Comparison of ENCODE assay signal across 14 cellular contexts in genomic region chr12:97784904-97785303, GRCh38.
DNase-seq lines count a peak whose midpoint lies in the region; ATAC-seq, FAIRE-seq and TF ChIP-seq lines count a peak whose summit lies in the region.
"Had no signal": no experiment of that assay in that cellular context is flagged by ENCODE, and none has a peak within 500 bp of the region (broad histone marks: within the 10 kb centered on the region; RNA-seq: fewer than 3 reads in every experiment).

No MANE protein-coding gene starts in this region.

- peak; percentile 72 for FAIRE-seq in H1 (lab: Jason Lieb, UNC)

- POLR2A ChIA-PET in H1 (lab: Charles Lee; ENCODE audit: partially characterized antibody), result no interaction called here

- no peak overlapping the region for H2AFZ ChIP-seq in H1 (ENCODE audit: low read length)

- no peak for TF ChIP-seq POLR2A in H1 (IDR thresholded peaks at IDR 0.05; ENCODE audit: control extremely low read depth in 1 of 2, low read depth in 2 of 2, low read length in 2 of 2)

- H3K56ac ChIP-seq in H1 (replicated peaks; ENCODE audit: insufficient read length, low read depth, low read length), result no peak overlapping the region
- H3K56ac ChIP-seq in mesendoderm (ENCODE audit: low read length), result no peak overlapping the region

- H4K5ac ChIP-seq in H1 (ENCODE audit: insufficient read length, low read depth, low read length) (no peak overlapping the region), mesendoderm (ENCODE audit: low read length) (no peak overlapping the region)

- no peak overlapping the region for H3K14ac ChIP-seq in H1 (ENCODE audit: insufficient read length)

- H3K4me2 ChIP-seq in H1 (ENCODE audit: insufficient read depth in 1 of 2, low read depth in 2 of 2, low read length in 2 of 2), result peak overlapping the region in 1 of 2 experiments; percentile 20; a peak in 2 of 4 replicates
- no peak overlapping the region for H3K4me2 ChIP-seq in mesendoderm (ENCODE audit: low read length)
- H3K4me2 ChIP-seq: BLaER1 had no signal

- H3K27ac ChIP-seq in H1 (ENCODE audit: low read depth, low read length) (no peak overlapping the region), iPS DF 6.9 (ENCODE audit: low read length) (no peak overlapping the region), mesendoderm (ENCODE audit: low read depth, low read length) (no peak overlapping the region)
- H3K27ac ChIP-seq: BLaER1 had no signal

- H2AK5ac ChIP-seq in H1 (ENCODE audit: low read depth, low read length) (no peak overlapping the region), mesendoderm (ENCODE audit: low read length) (no peak overlapping the region)

- H3K9ac ChIP-seq in H1 (replicated peaks in 1 of 4; ENCODE audit: extremely low read depth in 1 of 4, low read depth in 3 of 4, low read length in 3 of 4), result no peak overlapping the region
- no peak overlapping the region for H3K9ac ChIP-seq in mesendoderm (ENCODE audit: low read length)
- H3K9ac ChIP-seq: BLaER1 had no signal

- H2BK15ac ChIP-seq in H1 (ENCODE audit: low read length) (no peak overlapping the region), mesendoderm (replicated peaks; ENCODE audit: low read depth) (no peak overlapping the region)

- no peaks in the 10 kb centered on the region for H4K20me1 ChIP-seq in H1 (replicated peaks in 1 of 2; ENCODE audit: control insufficient read depth in 1 of 2, insufficient read depth in 2 of 2, low read length in 2 of 2)
- H4K20me1 ChIP-seq: BLaER1 had no signal

- H3K4ac ChIP-seq in H1 (replicated peaks; ENCODE audit: insufficient read length, low read depth, low read length), result no peak overlapping the region
- H3K4ac ChIP-seq in mesendoderm (ENCODE audit: low read depth, low read length), result no peak overlapping the region

- H3K79me2 ChIP-seq in H1 (ENCODE audit: control insufficient read depth in 1 of 2, insufficient read depth in 2 of 2, low read length in 2 of 2) (no peaks in the 10 kb centered on the region), mesendoderm (ENCODE audit: control insufficient read depth, insufficient read depth, low read length) (no peaks in the 10 kb centered on the region)

- ATAC-seq in GM18873 (IDR thresholded peaks at IDR 0.05; ENCODE audit: low FRiP score, unreplicated experiment) (no peak), HG02759 (IDR thresholded peaks at IDR 0.05; ENCODE audit: unreplicated experiment) (no peak), HG03378 (IDR thresholded peaks at IDR 0.05; ENCODE audit: unreplicated experiment) (no peak)

- peaks cover 0 to 10% (median 5%) of the 10 kb centered on the region in 4 experiments; a peak in 4 of 7 replicates for H3K4me1 ChIP-seq in H1 (replicated peaks in 1 of 4; ENCODE audit: control insufficient read depth in 3 of 4, insufficient read depth in 4 of 4, low read length in 3 of 4)
- no peaks in the 10 kb centered on the region for H3K4me1 ChIP-seq in iPS DF 6.9 (ENCODE audit: control insufficient read depth, insufficient read depth, low read length)
- H3K4me1 ChIP-seq in mesendoderm (ENCODE audit: control insufficient read depth, low read depth, low read length), result no peaks in the 10 kb centered on the region
- H3K4me1 ChIP-seq: BLaER1 had no signal

- H3K27me3 ChIP-seq in H7 (ENCODE audit: control insufficient read depth, insufficient read depth, low read length), result no peaks in the 10 kb centered on the region
- no peaks in the 10 kb centered on the region for H3K27me3 ChIP-seq in H1 (replicated peaks in 1 of 4; ENCODE audit: control insufficient read depth in 3 of 4, extremely low read depth in 1 of 4, insufficient read depth in 3 of 4, low read length in 3 of 4)
- no peaks in the 10 kb centered on the region for H3K27me3 ChIP-seq in iPS DF 6.9 (ENCODE audit: control insufficient read depth, insufficient read depth, low read length)
- H3K27me3 ChIP-seq in mesendoderm (ENCODE audit: insufficient read depth, low read length, poor library complexity), result no peaks in the 10 kb centered on the region
- H3K27me3 ChIP-seq: BLaER1 had no signal

- H3K9me3 ChIP-seq in H1 (ENCODE audit: insufficient read depth in 2 of 2, low read depth in 1 of 2, low read length in 1 of 2), result 0 out of 4 replicates have a peak, but pooled peaks cover 0 to 7% of the 10 kb centered on the region in 2 experiments
- no peaks in the 10 kb centered on the region for H3K9me3 ChIP-seq in iPS DF 6.9 (ENCODE audit: control insufficient read depth, insufficient read depth, low read length)
- H3K9me3 ChIP-seq: BLaER1 had no signal

- no peak overlapping the region for H2BK120ac ChIP-seq in H1 (replicated peaks; ENCODE audit: low read depth, low read length)
- H2BK120ac ChIP-seq in mesendoderm (ENCODE audit: low read depth, low read length), result no peak overlapping the region

- no peaks in the 10 kb centered on the region for H3K23me2 ChIP-seq in H1 (ENCODE audit: low read depth, low read length)

- DNase-seq in H7, result peak; percentile 5
- DNase-seq in H1 (ENCODE audit: low read depth in 1 of 2, low spot score in 2 of 2), result peak in 1 of 2 experiments; percentile 9
- DNase-seq in iPS DF 6.9 (ENCODE audit: low read depth, low spot score), result peak; percentile 18
- DNase-seq in mesendoderm, result peak; percentile 23
- DNase-seq: 8988T; Calu3; CD4-positive, alpha-beta memory T cell; DMS79 treated with DMSO at 0.1 percent for 48 hours; GF-D8; HCEC 1CT had no signal

- no peak overlapping the region for H2BK20ac ChIP-seq in H1 (ENCODE audit: low read length)

- no peak overlapping the region for H4K91ac ChIP-seq in H1 (replicated peaks; ENCODE audit: insufficient read length, low read length)

- no peak overlapping the region for H3K23ac ChIP-seq in H1 (ENCODE audit: insufficient read length)
- no peak overlapping the region for H3K23ac ChIP-seq in mesendoderm (ENCODE audit: low read length)

- TF ChIP-seq RAD21 in H1 (IDR thresholded peaks at IDR 0.05 in 1 of 2, conservative IDR thresholded peaks at IDR 0.05 in 1 of 2; ENCODE audit: low read depth in 2 of 2, low read length in 2 of 2), result no peak

- no peaks in the 10 kb centered on the region for H3K79me1 ChIP-seq in H1 (ENCODE audit: low read depth, low read length)
- H3K79me1 ChIP-seq in mesendoderm (ENCODE audit: low read length), result no peaks in the 10 kb centered on the region

- H3K18ac ChIP-seq in H1 (ENCODE audit: extremely low read depth, low read length) (no peak overlapping the region), mesendoderm (ENCODE audit: low read length) (no peak overlapping the region)

- CTCF ChIA-PET in H1 (lab: Charles Lee; ENCODE audit: partially characterized antibody), result interaction anchor here (1.0 kb wide), 1 partner anchor 219 kb away, joined by 3 read pairs; no protein-coding TSS in a partner anchor

- no peak overlapping the region for H4K8ac ChIP-seq in H1 (ENCODE audit: extremely low read depth, insufficient read depth, low read length)
- H4K8ac ChIP-seq in mesendoderm (ENCODE audit: low read depth, low read length), result no peak overlapping the region

- H2BK12ac ChIP-seq in H1 (ENCODE audit: low read depth, low read length), result no peak overlapping the region

- H2BK5ac ChIP-seq in H1 (ENCODE audit: low read depth, low read length) (no peak overlapping the region), mesendoderm (ENCODE audit: low read length) (no peak overlapping the region)

- TF ChIP-seq CTCF in H1 (IDR thresholded peaks at IDR 0.05; ENCODE audit: control extremely low read depth in 1 of 3, insufficient read depth in 1 of 3, low read depth in 1 of 3, low read length in 3 of 3), result no peak

- H3K36me3 ChIP-seq in H7 (replicated peaks; ENCODE audit: control insufficient read depth, insufficient read depth, low read length) (no peaks in the 10 kb centered on the region), H1 (ENCODE audit: control insufficient read depth in 2 of 4, insufficient read depth in 4 of 4, low read length in 3 of 4) (no peaks in the 10 kb centered on the region), iPS DF 6.9 (ENCODE audit: control insufficient read depth, insufficient read depth, low read length) (no peaks in the 10 kb centered on the region), mesendoderm (ENCODE audit: control insufficient read depth, insufficient read depth, low read length) (no peaks in the 10 kb centered on the region)
- H3K36me3 ChIP-seq: BLaER1 had no signal

- TF ChIP-seq EP300 in H1 (IDR thresholded peaks at IDR 0.05; ENCODE audit: borderline replicate concordance in 1 of 2, low read depth in 2 of 2, low read length in 2 of 2), result peak in 1 of 2 experiments; percentile 54; a peak in 1 of 3 replicates

- H3K4me3 ChIP-seq in H7 (ENCODE audit: insufficient read depth, low read depth, low read length), result no peak overlapping the region
- H3K4me3 ChIP-seq in H1 (ENCODE audit: extremely low read depth in 1 of 4, insufficient read depth in 2 of 4, low read depth in 3 of 4, low read length in 4 of 4), result peak overlapping the region in 1 of 4 experiments; percentile 36; a peak in 1 of 8 replicates
- H3K4me3 ChIP-seq in iPS DF 6.9 (ENCODE audit: low read length), result no peak overlapping the region
- H3K4me3 ChIP-seq in mesendoderm (ENCODE audit: low read length), result no peak overlapping the region
- H3K4me3 ChIP-seq: BLaER1 had no signal

TF ChIP-seq in H1, 55 proteins besides CTCF, POLR2A, EP300 and RAD21:
- TF ChIP-seq NANOG (IDR thresholded peaks at IDR 0.05; ENCODE audit: insufficient read depth, low read depth, low read length, poor library complexity, severe bottlenecking) (peak; percentile 42), SP1 (IDR thresholded peaks at IDR 0.05; ENCODE audit: low read depth, low read length) (peak; percentile 71; the same call in 1 of the 2 replicates), HDAC6 (IDR thresholded peaks at IDR 0.05; ENCODE audit: low read depth, low read length) (no peak), CBX8 (IDR thresholded peaks at IDR 0.05; ENCODE audit: borderline replicate concordance, low read depth, low read length) (no peak), TCF12 (IDR thresholded peaks at IDR 0.05; ENCODE audit: low read depth, low read length) (0 out of 2 replicates have a peak, but pooled peaks have one; percentile 62)
